Comparison of ENCODE assay signal across 12 cellular contexts in genomic region chr3:28835751-28836150, GRCh38.
DNase-seq lines count a peak whose midpoint lies in the region; TF ChIP-seq lines count a peak whose summit lies in the region.
"Had no signal": no experiment of that assay in that cellular context is flagged by ENCODE, and none has a peak within 500 bp of the region (broad histone marks: within the 10 kb centered on the region; RNA-seq: fewer than 3 reads in every experiment).

No MANE protein-coding gene starts in this region.

- DNase-seq in DMS79 treated with DMSO at 0.1 percent for 48 hours (lab: John Stamatoyannopoulos, UW) (peak; percentile 52), NCI-H1105 (lab: John Stamatoyannopoulos, UW) (peak; percentile 44), coronary artery (ENCODE audit: low spot score) (no peak), neural progenitor cell (ENCODE audit: low spot score) (peak; percentile 3), occipital lobe (lab: John Stamatoyannopoulos, UW) (no peak), mucosa of gallbladder (ENCODE audit: low spot score) (no peak), testis (no peak)
- DNase-seq in stimulated activated CD4-positive, alpha-beta T cell treated with anti-CD3 and anti-CD28 coated beads, Interleukin-4, amount 100 ng/mL, for 1 hour: no peak
- DNase-seq: activated T-cell treated with anti-CD3 and anti-CD28 coated beads, Interleukin-2, amount 50 U/mL, for 4 hours had no signal

- H2AFZ ChIP-seq in neural progenitor cell (replicated peaks): no peak overlapping the region

- H3K27me3 Mint-ChIP-seq in neural progenitor cell (ENCODE audit: insufficient read depth, low read depth): peaks cover 4% of the 10 kb centered on the region
- H3K27me3 Mint-ChIP-seq: natural killer cell treated with Interleukin-12 subunit alpha and Interleukin-12 subunit beta and Interleukin-15 and Interleukin-18, amount 100 ng/mL, for 72 hours had no signal

- no peaks in the 10 kb centered on the region for H3K79me2 ChIP-seq in neural progenitor cell (ENCODE audit: low read depth)

- no peak overlapping the region for H3K4me3 Mint-ChIP-seq in neural progenitor cell
- H3K4me3 Mint-ChIP-seq: activated T-cell treated with anti-CD3 and anti-CD28 coated beads, Interleukin-2, amount 50 U/mL, for 4 hours; CD14-positive monocyte; natural killer cell treated with Interleukin-12 subunit alpha and Interleukin-12 subunit beta and Interleukin-15 and Interleukin-18, amount 100 ng/mL, for 72 hours; stimulated activated effector memory CD8-positive, alpha-beta T cell treated with anti-CD3 and anti-CD28 coated beads, Interleukin-12 subunit alpha, Interleukin-12 subunit beta, amount 100 ng/mL, for 72 hours had no signal

- peaks cover 8% of the 10 kb centered on the region for H3K4me1 Mint-ChIP-seq in neural progenitor cell
- H3K4me1 Mint-ChIP-seq: CD14-positive monocyte; stimulated activated effector memory CD8-positive, alpha-beta T cell treated with anti-CD3 and anti-CD28 coated beads, Interleukin-12 subunit alpha, Interleukin-12 subunit beta, amount 100 ng/mL, for 72 hours had no signal

- H4K20me1 ChIP-seq in neural progenitor cell (ENCODE audit: low read depth): no peaks in the 10 kb centered on the region

- TF ChIP-seq POLR2A in testis (IDR thresholded peaks at IDR 0.05): no peak

- H3K36me3 ChIP-seq in neural progenitor cell (no peaks in the 10 kb centered on the region), testis (ENCODE audit: low read depth, missing control alignments) (no peaks in the 10 kb centered on the region)

- H3K4me2 ChIP-seq in neural progenitor cell: no peak overlapping the region

- H3K27ac ChIP-seq in coronary artery (no peak overlapping the region), neural progenitor cell (no peak overlapping the region), testis (no peak overlapping the region)

- H3K27ac Mint-ChIP-seq in neural progenitor cell: no peak overlapping the region
- H3K27ac Mint-ChIP-seq: natural killer cell treated with Interleukin-12 subunit alpha and Interleukin-12 subunit beta and Interleukin-15 and Interleukin-18, amount 100 ng/mL, for 72 hours; stimulated activated effector memory CD8-positive, alpha-beta T cell treated with anti-CD3 and anti-CD28 coated beads, Interleukin-12 subunit alpha, Interleukin-12 subunit beta, amount 100 ng/mL, for 72 hours had no signal

- H3K27me3 ChIP-seq in neural progenitor cell: no peaks in the 10 kb centered on the region
- no peaks in the 10 kb centered on the region for H3K27me3 ChIP-seq in testis

- H3F3A ChIP-seq in neural progenitor cell (ENCODE audit: low read depth): no peaks in the 10 kb centered on the region

- 53 to 82% methylated on average over 8 of the region's 8 CpGs for WGBS in testis, 2 donors

- peak overlapping the region; percentile 49 for H3K4me3 ChIP-seq in coronary artery
- no peak overlapping the region for H3K4me3 ChIP-seq in neural progenitor cell
- no peak overlapping the region for H3K4me3 ChIP-seq in testis

- peaks cover 2% of the 10 kb centered on the region for H3K9me3 Mint-ChIP-seq in neural progenitor cell
- H3K9me3 Mint-ChIP-seq: activated T-cell treated with anti-CD3 and anti-CD28 coated beads, Interleukin-2, amount 50 U/mL, for 4 hours; stimulated activated effector memory CD8-positive, alpha-beta T cell treated with anti-CD3 and anti-CD28 coated beads, Interleukin-12 subunit alpha, Interleukin-12 subunit beta, amount 100 ng/mL, for 72 hours had no signal

- H3K9me3 ChIP-seq in neural progenitor cell (ENCODE audit: low read depth) (no peaks in the 10 kb centered on the region), testis (no peaks in the 10 kb centered on the region)

- H3K9ac ChIP-seq in neural progenitor cell: no peak overlapping the region

- no peaks in the 10 kb centered on the region for H3K4me1 ChIP-seq in neural progenitor cell
- H3K4me1 ChIP-seq in testis: no peaks in the 10 kb centered on the region

- H3K36me3 Mint-ChIP-seq in neural progenitor cell: no peaks in the 10 kb centered on the region
- H3K36me3 Mint-ChIP-seq: CD14-positive monocyte; natural killer cell treated with Interleukin-12 subunit alpha and Interleukin-12 subunit beta and Interleukin-15 and Interleukin-18, amount 100 ng/mL, for 72 hours; stimulated activated effector memory CD8-positive, alpha-beta T cell treated with anti-CD3 and anti-CD28 coated beads, Interleukin-12 subunit alpha, Interleukin-12 subunit beta, amount 100 ng/mL, for 72 hours had no signal

- intact Hi-C loops in testis (cut with DNase I; ENCODE audit: low total_unique reads): no loop called here

- TF ChIP-seq CTCF in coronary artery (IDR thresholded peaks at IDR 0.05): no peak
- TF ChIP-seq CTCF in neural progenitor cell (IDR thresholded peaks at IDR 0.05): no peak
- no peak for TF ChIP-seq CTCF in testis (IDR thresholded peaks at IDR 0.05)

Comparison
In these comparisons a context has a peak if more than half of its experiments do, and no peak if none do; other contexts are left out.
1. DNase-seq: peak in DMS79 treated with DMSO at 0.1 percent for 48 hours (single experiment), NCI-H1105 (single experiment) and neural progenitor cell (single experiment); none in coronary artery (single experiment), occipital lobe (single experiment), mucosa of gallbladder (single experiment), stimulated activated CD4-positive, alpha-beta T cell treated with anti-CD3 and anti-CD28 coated beads, Interleukin-4, amount 100 ng/mL, for 1 hour (single experiment) and testis (single experiment).